Comparison of ENCODE assay signal across 8 cellular contexts in the genomic region with DNA sequence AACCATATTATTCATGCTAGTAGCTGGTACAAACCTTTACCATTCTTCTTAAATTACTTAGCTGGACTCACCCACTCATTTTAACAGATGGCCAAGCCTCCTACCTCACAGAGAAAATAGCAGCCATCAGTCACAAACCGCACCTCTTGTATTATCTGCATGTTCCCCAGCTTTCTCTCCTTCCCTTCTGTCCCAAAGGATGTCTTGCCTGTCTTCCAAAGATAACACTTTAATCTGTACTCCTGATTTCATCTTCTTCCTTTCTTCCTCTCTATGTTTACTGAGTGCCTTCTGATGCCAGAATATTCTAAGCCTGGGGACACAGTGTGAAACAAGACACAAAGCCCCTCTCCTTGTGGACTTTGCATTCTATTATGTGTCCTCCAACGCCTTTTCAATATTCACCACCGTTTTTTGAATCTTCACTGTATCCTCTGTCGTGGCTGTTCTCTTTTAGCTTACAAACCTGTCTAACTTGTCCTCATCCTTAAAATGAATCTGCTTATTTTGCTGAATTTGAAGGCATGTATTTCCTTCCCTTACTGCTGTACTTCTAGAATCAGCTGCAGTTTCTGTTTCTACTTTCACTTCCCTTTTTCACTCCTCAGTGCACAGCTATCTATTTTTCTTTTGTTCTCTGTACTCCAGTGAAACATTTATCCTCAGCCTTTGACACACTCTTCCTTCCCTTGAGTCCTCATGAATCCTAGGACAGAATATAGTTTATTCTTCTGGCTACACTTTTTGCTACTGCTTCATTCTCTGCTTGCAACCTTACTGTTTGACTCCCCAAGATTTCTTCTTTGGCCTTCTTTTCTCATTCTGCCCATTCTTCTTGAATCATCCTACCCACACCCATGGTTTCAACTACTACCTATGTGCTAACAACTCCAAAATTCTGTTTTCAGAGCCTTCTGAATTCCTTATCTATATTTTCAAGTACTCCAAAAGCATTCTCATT.
DNase-seq lines count a peak whose midpoint lies in the region; ATAC-seq and TF ChIP-seq lines count a peak whose summit lies in the region.

No MANE protein-coding gene starts in this region.

- peaks cover 17% of the 10 kb centered on the region for H3K4me1 ChIP-seq in CD4-positive, CD25-positive, alpha-beta regulatory T cell (ENCODE audit: control insufficient read depth, insufficient read depth, low read length, poor library complexity, severe bottlenecking)
- peaks cover 0 to 6% of the 10 kb centered on the region in 2 donors for H3K4me1 ChIP-seq in adrenal gland (replicated peaks in 1 of 2)

- peaks cover 7% of the 10 kb centered on the region for H3K27me3 Mint-ChIP-seq in CD4-positive, CD25-positive, alpha-beta regulatory T cell

- no peak overlapping the region for H3K4me3 Mint-ChIP-seq in CD4-positive, CD25-positive, alpha-beta regulatory T cell

- H3K9me3 ChIP-seq in CD4-positive, CD25-positive, alpha-beta regulatory T cell (ENCODE audit: control insufficient read depth in 2 of 2, low read length in 2 of 2): no peaks in the 10 kb centered on the region
- H3K9me3 ChIP-seq in adrenal gland (replicated peaks in 1 of 3): no peaks in the 10 kb centered on the region

- 22 to 29% (median 27%) methylated on average over 4 of the region's 4 CpGs for WGBS in adrenal gland, 4 donors

- TF ChIP-seq CTCF in adrenal gland (IDR thresholded peaks at IDR 0.05): no peak

- no peaks in the 10 kb centered on the region for H3K36me3 ChIP-seq in CD4-positive, CD25-positive, alpha-beta regulatory T cell (ENCODE audit: control insufficient read depth, insufficient read depth, low read length)
- H3K36me3 ChIP-seq in adrenal gland (replicated peaks in 1 of 2): no peaks in the 10 kb centered on the region

- peaks cover 0 to 2% (median 0%) of the 10 kb centered on the region in 7 donors for H3K9me3 Mint-ChIP-seq in CD4-positive, CD25-positive, alpha-beta regulatory T cell

- H3K27ac ChIP-seq in CD4-positive, CD25-positive, alpha-beta regulatory T cell (ENCODE audit: insufficient read depth, low read length, poor library complexity, severe bottlenecking): peak overlapping the region; percentile 60
- peak overlapping the region in 3 of 5 donors; percentile 41 to 50 (median 42) for H3K27ac ChIP-seq in adrenal gland

- H3K4me1 Mint-ChIP-seq in CD4-positive, CD25-positive, alpha-beta regulatory T cell: peaks cover 0 to 7% (median 0%) of the 10 kb centered on the region in 4 donors

- peak overlapping the region; percentile 54 for H3K4me3 ChIP-seq in CD4-positive, CD25-positive, alpha-beta regulatory T cell (ENCODE audit: low read depth, low read length)
- H3K4me3 ChIP-seq in adrenal gland: peak overlapping the region in 1 of 4 donors; percentile 1

- no peaks in the 10 kb centered on the region for H3K27me3 ChIP-seq in CD4-positive, CD25-positive, alpha-beta regulatory T cell (ENCODE audit: control insufficient read depth, insufficient read depth, low read length)
- no peaks in the 10 kb centered on the region for H3K27me3 ChIP-seq in adrenal gland

- no peak overlapping the region for H3K27ac Mint-ChIP-seq in CD4-positive, CD25-positive, alpha-beta regulatory T cell

- no peaks in the 10 kb centered on the region for H3K36me3 Mint-ChIP-seq in CD4-positive, CD25-positive, alpha-beta regulatory T cell

- peak in 2 of 3 donors; percentile 9 to 78 for DNase-seq in CD4-positive, CD25-positive, alpha-beta regulatory T cell
- DNase-seq in adrenal gland (no peak), renal cortical epithelial cell (ENCODE audit: low read depth) (peak; percentile 13), NCI-H526 treated with DMSO at 0.1 percent for 48 hours (lab: John Stamatoyannopoulos, UW) (no peak), ureter (ENCODE audit: low spot score) (no peak)
- DNase-seq in activated CD4-positive, alpha-beta T cell treated with anti-CD3 and anti-CD28 coated beads for 1 hour: no peak

- ATAC-seq in CD4-positive, CD25-positive, alpha-beta regulatory T cell (ENCODE audit: low read depth in 2 of 2): peak; percentile 78 to 79
- ATAC-seq in GM19397 (IDR thresholded peaks at IDR 0.05; ENCODE audit: unreplicated experiment): peak; percentile 96
- peak; percentile 96 for ATAC-seq in HG03439 (IDR thresholded peaks at IDR 0.05; ENCODE audit: unreplicated experiment)

- intact Hi-C loops in adrenal gland (cut with DNase I): no loop called here

- no peak for TF ChIP-seq POLR2A in adrenal gland (IDR thresholded peaks at IDR 0.05)

Comparison
In these comparisons a context has a peak if more than half of its experiments do, and no peak if none do; other contexts are left out.
1. DNase-seq: peak in CD4-positive, CD25-positive, alpha-beta regulatory T cell (2 of 3) and renal cortical epithelial cell (single experiment); none in adrenal gland (0 of 7), NCI-H526 treated with DMSO at 0.1 percent for 48 hours (single experiment), activated CD4-positive, alpha-beta T cell treated with anti-CD3 and anti-CD28 coated beads for 1 hour (single experiment) and ureter (single experiment).
2. Peak in every context shown above with its lines, with median percentiles within 50 percentile points of each other: ATAC-seq.